In the genomic region with DNA sequence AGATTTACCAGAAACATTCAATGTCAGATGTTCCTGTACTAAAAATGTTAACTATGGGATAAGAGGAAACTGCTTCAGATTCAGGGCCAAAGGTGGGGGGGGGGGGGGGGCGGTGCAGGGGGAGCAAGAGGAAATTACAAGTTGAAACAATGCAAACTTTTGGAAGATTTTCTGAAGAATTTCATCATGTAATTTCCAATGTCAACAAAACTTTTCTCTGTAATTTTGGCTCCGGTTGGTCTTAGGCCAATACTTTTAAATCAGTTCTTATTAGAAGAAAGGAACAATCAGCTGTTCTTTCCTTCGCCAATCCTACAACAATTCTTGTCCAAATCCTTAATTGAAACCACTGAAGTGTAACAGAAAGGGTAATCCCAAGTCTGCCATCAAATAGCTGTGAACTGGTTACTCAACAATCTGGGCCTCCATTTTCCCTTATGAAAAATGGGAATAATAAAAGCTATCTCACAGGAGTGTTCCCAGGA, we compare ENCODE assay signal across 1 cellular context.
TF ChIP-seq lines count a peak whose summit lies in the region.

No MANE protein-coding gene starts in this region.

TF ChIP-seq in GM23338, 12 proteins besides CTCF, POLR2A, EP300 and RAD21:
- TF ChIP-seq, protein P1, sequence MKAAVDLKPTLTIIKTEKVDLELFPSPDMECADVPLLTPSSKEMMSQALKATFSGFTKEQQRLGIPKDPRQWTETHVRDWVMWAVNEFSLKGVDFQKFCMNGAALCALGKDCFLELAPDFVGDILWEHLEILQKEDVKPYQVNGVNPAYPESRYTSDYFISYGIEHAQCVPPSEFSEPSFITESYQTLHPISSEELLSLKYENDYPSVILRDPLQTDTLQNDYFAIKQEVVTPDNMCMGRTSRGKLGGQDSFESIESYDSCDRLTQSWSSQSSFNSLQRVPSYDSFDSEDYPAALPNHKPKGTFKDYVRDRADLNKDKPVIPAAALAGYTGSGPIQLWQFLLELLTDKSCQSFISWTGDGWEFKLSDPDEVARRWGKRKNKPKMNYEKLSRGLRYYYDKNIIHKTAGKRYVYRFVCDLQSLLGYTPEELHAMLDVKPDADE (IDR thresholded peaks at IDR 0.05), result no peak
- TF ChIP-seq ZNF331 (CRISPR knock-in tag; IDR thresholded peaks at IDR 0.05; ENCODE audit: low read depth) (no peak), POLR2AphosphoS5 (IDR thresholded peaks at IDR 0.05; ENCODE audit: low read depth) (no peak), EZH2phosphoT487 (IDR thresholded peaks at IDR 0.05; ENCODE audit: unreplicated experiment) (no peak), CREB1 (CRISPR knock-in tag; IDR thresholded peaks at IDR 0.05; ENCODE audit: low read depth) (no peak), JUNB (IDR thresholded peaks at IDR 0.05; ENCODE audit: unreplicated experiment) (no peak), EZH2 (IDR thresholded peaks at IDR 0.05; ENCODE audit: low read depth, unreplicated experiment) (no peak), ZNF114 (CRISPR knock-in tag; IDR thresholded peaks at IDR 0.05) (no peak), NANOG (IDR thresholded peaks at IDR 0.05; ENCODE audit: borderline replicate concordance) (no peak), STAT1 (IDR thresholded peaks at IDR 0.05; ENCODE audit: unreplicated experiment) (no peak)
- TF ChIP-seq, protein P2, sequence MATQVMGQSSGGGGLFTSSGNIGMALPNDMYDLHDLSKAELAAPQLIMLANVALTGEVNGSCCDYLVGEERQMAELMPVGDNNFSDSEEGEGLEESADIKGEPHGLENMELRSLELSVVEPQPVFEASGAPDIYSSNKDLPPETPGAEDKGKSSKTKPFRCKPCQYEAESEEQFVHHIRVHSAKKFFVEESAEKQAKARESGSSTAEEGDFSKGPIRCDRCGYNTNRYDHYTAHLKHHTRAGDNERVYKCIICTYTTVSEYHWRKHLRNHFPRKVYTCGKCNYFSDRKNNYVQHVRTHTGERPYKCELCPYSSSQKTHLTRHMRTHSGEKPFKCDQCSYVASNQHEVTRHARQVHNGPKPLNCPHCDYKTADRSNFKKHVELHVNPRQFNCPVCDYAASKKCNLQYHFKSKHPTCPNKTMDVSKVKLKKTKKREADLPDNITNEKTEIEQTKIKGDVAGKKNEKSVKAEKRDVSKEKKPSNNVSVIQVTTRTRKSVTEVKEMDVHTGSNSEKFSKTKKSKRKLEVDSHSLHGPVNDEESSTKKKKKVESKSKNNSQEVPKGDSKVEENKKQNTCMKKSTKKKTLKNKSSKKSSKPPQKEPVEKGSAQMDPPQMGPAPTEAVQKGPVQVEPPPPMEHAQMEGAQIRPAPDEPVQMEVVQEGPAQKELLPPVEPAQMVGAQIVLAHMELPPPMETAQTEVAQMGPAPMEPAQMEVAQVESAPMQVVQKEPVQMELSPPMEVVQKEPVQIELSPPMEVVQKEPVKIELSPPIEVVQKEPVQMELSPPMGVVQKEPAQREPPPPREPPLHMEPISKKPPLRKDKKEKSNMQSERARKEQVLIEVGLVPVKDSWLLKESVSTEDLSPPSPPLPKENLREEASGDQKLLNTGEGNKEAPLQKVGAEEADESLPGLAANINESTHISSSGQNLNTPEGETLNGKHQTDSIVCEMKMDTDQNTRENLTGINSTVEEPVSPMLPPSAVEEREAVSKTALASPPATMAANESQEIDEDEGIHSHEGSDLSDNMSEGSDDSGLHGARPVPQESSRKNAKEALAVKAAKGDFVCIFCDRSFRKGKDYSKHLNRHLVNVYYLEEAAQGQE (IDR thresholded peaks at IDR 0.05; ENCODE audit: unreplicated experiment), result no peak
- TF ChIP-seq, protein P3, sequence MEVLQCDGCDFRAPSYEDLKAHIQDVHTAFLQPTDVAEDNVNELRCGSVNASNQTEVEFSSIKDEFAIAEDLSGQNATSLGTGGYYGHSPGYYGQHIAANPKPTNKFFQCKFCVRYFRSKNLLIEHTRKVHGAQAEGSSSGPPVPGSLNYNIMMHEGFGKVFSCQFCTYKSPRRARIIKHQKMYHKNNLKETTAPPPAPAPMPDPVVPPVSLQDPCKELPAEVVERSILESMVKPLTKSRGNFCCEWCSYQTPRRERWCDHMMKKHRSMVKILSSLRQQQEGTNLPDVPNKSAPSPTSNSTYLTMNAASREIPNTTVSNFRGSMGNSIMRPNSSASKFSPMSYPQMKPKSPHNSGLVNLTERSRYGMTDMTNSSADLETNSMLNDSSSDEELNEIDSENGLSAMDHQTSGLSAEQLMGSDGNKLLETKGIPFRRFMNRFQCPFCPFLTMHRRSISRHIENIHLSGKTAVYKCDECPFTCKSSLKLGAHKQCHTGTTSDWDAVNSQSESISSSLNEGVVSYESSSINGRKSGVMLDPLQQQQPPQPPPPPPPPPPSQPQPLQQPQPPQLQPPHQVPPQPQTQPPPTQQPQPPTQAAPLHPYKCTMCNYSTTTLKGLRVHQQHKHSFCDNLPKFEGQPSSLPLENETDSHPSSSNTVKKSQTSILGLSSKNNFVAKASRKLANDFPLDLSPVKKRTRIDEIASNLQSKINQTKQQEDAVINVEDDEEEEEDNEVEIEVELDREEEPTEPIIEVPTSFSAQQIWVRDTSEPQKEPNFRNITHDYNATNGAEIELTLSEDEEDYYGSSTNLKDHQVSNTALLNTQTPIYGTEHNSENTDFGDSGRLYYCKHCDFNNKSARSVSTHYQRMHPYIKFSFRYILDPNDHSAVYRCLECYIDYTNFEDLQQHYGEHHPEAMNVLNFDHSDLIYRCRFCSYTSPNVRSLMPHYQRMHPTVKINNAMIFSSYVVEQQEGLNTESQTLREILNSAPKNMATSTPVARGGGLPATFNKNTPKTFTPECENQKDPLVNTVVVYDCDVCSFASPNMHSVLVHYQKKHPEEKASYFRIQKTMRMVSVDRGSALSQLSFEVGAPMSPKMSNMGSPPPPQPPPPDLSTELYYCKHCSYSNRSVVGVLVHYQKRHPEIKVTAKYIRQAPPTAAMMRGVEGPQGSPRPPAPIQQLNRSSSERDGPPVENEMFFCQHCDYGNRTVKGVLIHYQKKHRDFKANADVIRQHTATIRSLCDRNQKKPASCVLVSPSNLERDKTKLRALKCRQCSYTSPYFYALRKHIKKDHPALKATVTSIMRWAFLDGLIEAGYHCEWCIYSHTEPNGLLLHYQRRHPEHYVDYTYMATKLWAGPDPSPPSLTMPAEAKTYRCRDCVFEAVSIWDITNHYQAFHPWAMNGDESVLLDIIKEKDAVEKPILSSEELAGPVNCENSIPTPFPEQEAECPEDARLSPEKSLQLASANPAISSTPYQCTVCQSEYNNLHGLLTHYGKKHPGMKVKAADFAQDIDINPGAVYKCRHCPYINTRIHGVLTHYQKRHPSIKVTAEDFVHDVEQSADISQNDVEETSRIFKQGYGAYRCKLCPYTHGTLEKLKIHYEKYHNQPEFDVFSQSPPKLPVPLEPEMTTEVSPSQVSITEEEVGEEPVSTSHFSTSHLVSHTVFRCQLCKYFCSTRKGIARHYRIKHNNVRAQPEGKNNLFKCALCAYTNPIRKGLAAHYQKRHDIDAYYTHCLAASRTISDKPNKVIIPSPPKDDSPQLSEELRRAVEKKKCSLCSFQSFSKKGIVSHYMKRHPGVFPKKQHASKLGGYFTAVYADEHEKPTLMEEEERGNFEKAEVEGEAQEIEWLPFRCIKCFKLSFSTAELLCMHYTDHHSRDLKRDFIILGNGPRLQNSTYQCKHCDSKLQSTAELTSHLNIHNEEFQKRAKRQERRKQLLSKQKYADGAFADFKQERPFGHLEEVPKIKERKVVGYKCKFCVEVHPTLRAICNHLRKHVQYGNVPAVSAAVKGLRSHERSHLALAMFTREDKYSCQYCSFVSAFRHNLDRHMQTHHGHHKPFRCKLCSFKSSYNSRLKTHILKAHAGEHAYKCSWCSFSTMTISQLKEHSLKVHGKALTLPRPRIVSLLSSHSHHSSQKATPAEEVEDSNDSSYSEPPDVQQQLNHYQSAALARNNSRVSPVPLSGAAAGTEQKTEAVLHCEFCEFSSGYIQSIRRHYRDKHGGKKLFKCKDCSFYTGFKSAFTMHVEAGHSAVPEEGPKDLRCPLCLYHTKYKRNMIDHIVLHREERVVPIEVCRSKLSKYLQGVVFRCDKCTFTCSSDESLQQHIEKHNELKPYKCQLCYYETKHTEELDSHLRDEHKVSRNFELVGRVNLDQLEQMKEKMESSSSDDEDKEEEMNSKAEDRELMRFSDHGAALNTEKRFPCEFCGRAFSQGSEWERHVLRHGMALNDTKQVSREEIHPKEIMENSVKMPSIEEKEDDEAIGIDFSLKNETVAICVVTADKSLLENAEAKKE (CRISPR knock-in tag; IDR thresholded peaks at IDR 0.05), result no peak
